In genomic region chr12:104952816-104953215, GRCh38 we compare ENCODE assay signal across 22 cellular contexts. TPM values are rescaled to one million over a fixed set of nuclear protein-coding genes. Genes with fewer than 3 reads are reported as not detected.
A peak's percentile ranks its signal among the peaks of the same experiment; 100 is the strongest.
DNase-seq lines count a peak whose midpoint lies in the region; ATAC-seq, FAIRE-seq and TF ChIP-seq lines count a peak whose summit lies in the region.
"Had no signal": no experiment of that assay in that cellular context is flagged by ENCODE, and none has a peak within 500 bp of the region (broad histone marks: within the 10 kb centered on the region; RNA-seq: fewer than 3 reads in every experiment).

No MANE protein-coding gene starts in this region.

- 13% methylated on average over 3 of the region's 3 CpGs for WGBS in K562 (ENCODE audit: insufficient coverage, low coverage, missing lambda C conversion rate)
- WGBS in lung, 2 donors: 70 to 84% methylated on average over 3 of the region's 3 CpGs

- in situ Hi-C loops in K562 (cut with MboI): no loop called here

- CTCF ChIA-PET in K562 (lab: Yijun Ruan, JAX; ENCODE audit: low intra/inter-chr PET ratio): no interaction called here

- TF ChIP-seq CTCF in K562 (IDR thresholded peaks at IDR 0.05 in 2 of 3, conservative IDR thresholded peaks at IDR 0.05 in 1 of 3; ENCODE audit: insufficient read depth in 2 of 3, low read depth in 1 of 3, low read length in 3 of 3): no peak
- TF ChIP-seq CTCF in lung (IDR thresholded peaks at IDR 0.05; ENCODE audit: control extremely low read depth, extremely low read depth): no peak

- H3K4me2 ChIP-seq in K562 (ENCODE audit: insufficient read depth, low read length): no peak overlapping the region

- no peaks in the 10 kb centered on the region for H3K9me3 ChIP-seq in K562 (replicated peaks; ENCODE audit: control insufficient read depth, insufficient read depth, low read depth, low read length)
- H3K9me3 ChIP-seq in lung (ENCODE audit: control insufficient read depth in 2 of 2, insufficient read depth in 1 of 2, low read length in 1 of 2): no peaks in the 10 kb centered on the region
- H3K9me3 ChIP-seq: gastroesophageal sphincter had no signal

- no TSS peak for BruUV-seq in K562 (replicated peaks; lab: Mats Ljungman, UMichigan)

- H2AFZ ChIP-seq in K562 (ENCODE audit: low read depth, low read length): no peak overlapping the region

- peak; percentile 66 for FAIRE-seq in K562 (lab: Jason Lieb, UNC)

- peak; percentile 5 for DNase-seq in NOMO-1 treated with DMSO at 0.1 percent for 48 hours (lab: John Stamatoyannopoulos, UW; ENCODE audit: unreplicated experiment)
- DNase-seq in NOMO-1 treated with dmso at 0.1 percent for 144 hours (lab: John Stamatoyannopoulos, UW; ENCODE audit: unreplicated experiment): no peak
- peak in 1 of 4 experiments; percentile 12 for DNase-seq in K562 (ENCODE audit: extremely low read depth in 1 of 4, low spot score in 3 of 4)
- no peak for DNase-seq in lung (ENCODE audit: low spot score)
- DNase-seq in left cardiac atrium: no peak
- DNase-seq: activated CD4-positive, alpha-beta T cell treated with anti-CD3 and anti-CD28 coated beads for 1 hour; C1 segment of cervical spinal cord; DMS153; dorsolateral prefrontal cortex; erythroblast; IMR-90; naive thymus-derived CD4-positive, alpha-beta T cell; NCI-H1930; NCI-H524; posterior cingulate gyrus; stimulated activated CD4-positive, alpha-beta T cell treated with anti-CD3 and anti-CD28 coated beads, Interleukin-4, amount 100 ng/mL, for 24 hours had no signal

- no peak for TF ChIP-seq POLR2A in K562 (conservative IDR thresholded peaks at IDR 0.05)

- H3K4me3 ChIP-seq in K562 (no peak overlapping the region), lung (no peak overlapping the region)
- H3K4me3 ChIP-seq: dorsolateral prefrontal cortex, gastroesophageal sphincter, SK-N-MC, skin epidermis had no signal

- H3K36me3 ChIP-seq in K562 (ENCODE audit: control insufficient read depth, insufficient read depth, low read length) (no peaks in the 10 kb centered on the region), lung (ENCODE audit: control insufficient read depth in 2 of 2, insufficient read depth in 2 of 2, low read length in 2 of 2) (no peaks in the 10 kb centered on the region)
- H3K36me3 ChIP-seq: gastroesophageal sphincter had no signal

- ATAC-seq in K562: peak; percentile 46; the same call in 1 of the 3 replicates
- peak; percentile 78 for ATAC-seq in lung (ENCODE audit: insufficient read depth, low FRiP score)
- no peak for ATAC-seq in left cardiac atrium
- no peak for ATAC-seq in HG02973 (IDR thresholded peaks at IDR 0.05; ENCODE audit: unreplicated experiment)
- ATAC-seq in HG03095 (IDR thresholded peaks at IDR 0.05; ENCODE audit: unreplicated experiment): no peak
- no peak for ATAC-seq in HG02840 (IDR thresholded peaks at IDR 0.05; ENCODE audit: low FRiP score, unreplicated experiment)
- ATAC-seq: gastroesophageal sphincter; naive thymus-derived CD4-positive, alpha-beta T cell had no signal

- TF ChIP-seq RAD21 in K562 (CRISPR knock-in tag; conservative IDR thresholded peaks at IDR 0.05 in 1 of 2, IDR thresholded peaks at IDR 0.05 in 1 of 2): no peak

- peaks cover 22 to 37% of the 10 kb centered on the region in 2 experiments for H3K27me3 ChIP-seq in K562 (ENCODE audit: control insufficient read depth in 2 of 2, insufficient read depth in 2 of 2, low read length in 2 of 2)
- H3K27me3 ChIP-seq in lung (ENCODE audit: control insufficient read depth, insufficient read depth): no peaks in the 10 kb centered on the region
- H3K27me3 ChIP-seq: dorsolateral prefrontal cortex, gastroesophageal sphincter had no signal

- H3K9me1 ChIP-seq in K562 (ENCODE audit: control insufficient read depth, insufficient read depth, low read length): no peaks in the 10 kb centered on the region

- H3K4me1 ChIP-seq in K562 (replicated peaks in 1 of 2; ENCODE audit: control insufficient read depth in 2 of 2, insufficient read depth in 2 of 2, low read length in 2 of 2) (peaks cover 0 to 4% of the 10 kb centered on the region in 2 experiments; a peak in 2 of 5 replicates), lung (ENCODE audit: control insufficient read depth in 2 of 2, insufficient read depth in 2 of 2, low read length in 2 of 2) (no peaks in the 10 kb centered on the region)

- no peaks in the 10 kb centered on the region for H3K79me2 ChIP-seq in K562 (ENCODE audit: control insufficient read depth, insufficient read depth, low read length)

- TF ChIP-seq EP300 in K562 (IDR thresholded peaks at IDR 0.05; ENCODE audit: low read length): no peak

- H4K20me1 ChIP-seq in K562 (replicated peaks; ENCODE audit: control insufficient read depth, insufficient read depth, low read length): no peaks in the 10 kb centered on the region

- intact Hi-C loops in K562 (cut with micrococcal nuclease): loop anchor here (5.0 to 10.0 kb wide), 2 partner anchors 91 to 568 kb away; no protein-coding TSS in a partner anchor
- intact Hi-C loops in left cardiac atrium (cut with DNase I): no loop called here

- H3K27ac ChIP-seq in K562 (ENCODE audit: extremely low read depth, low read depth, low read length): no peak overlapping the region
- no peak overlapping the region for H3K27ac ChIP-seq in lung (ENCODE audit: low read depth in 1 of 2, low read length in 1 of 2)
- H3K27ac ChIP-seq: dorsolateral prefrontal cortex, gastroesophageal sphincter, SK-N-MC, skin epidermis had no signal

- POLR2A ChIA-PET in K562 (lab: Yijun Ruan, JAX): interaction anchor here (0.8 kb wide), 1 partner anchor 12 kb away, joined by 3 read pairs; no protein-coding TSS in a partner anchor

- no peak overlapping the region for H3K9ac ChIP-seq in K562 (ENCODE audit: insufficient read depth in 1 of 2, low read depth in 2 of 2, low read length in 2 of 2)

TF ChIP-seq in K562, 482 proteins besides CTCF, POLR2A, EP300 and RAD21:
- no peak for TF ChIP-seq MXI1 (IDR thresholded peaks at IDR 0.05; ENCODE audit: low read depth, low read length)
- TF ChIP-seq CBX8 (IDR thresholded peaks at IDR 0.05; ENCODE audit: borderline replicate concordance, extremely low read depth, low read depth, low read length, poor library complexity, severe bottlenecking): peak; percentile 16
- no peak for TF ChIP-seq OTX1 (CRISPR knock-in tag; IDR thresholded peaks at IDR 0.05)
- TF ChIP-seq TCF3 (CRISPR knock-in tag; IDR thresholded peaks at IDR 0.05): peak; percentile 57
TF ChIP-seq in K562: peak in this region for 2.

RNA-seq across cellular contexts. Expression of gene SLC41A2, which starts 5.3 kb away (rescaled TPM):
- 0.67 and 2.7 TPM in 2 replicates for total RNA-seq in K562 (2011; cell fraction: chromatin; rRNA removed; ENCODE audit: low replicate concordance)
- 0.13 and 0.33 TPM in 2 replicates for total RNA-seq in K562 (2011; cell fraction: nucleolus; rRNA removed)
- total RNA-seq in K562 (2011; cell fraction: nucleoplasm; rRNA removed): 0.22 and 0.31 TPM in 2 replicates
- total RNA-seq in K562 (2014; rRNA removed) (0.04 TPM in 1 of 2 replicates, not detected in the other), K562 (2014; rRNA removed; fragmentation: Illumina TruSeq; extraction: Trizol) (0.26 and 0.36 TPM in 2 replicates), K562 (2015; rRNA removed; fragmentation: Illumina TruSeq; extraction: Trizol) (0.04 and 0.47 TPM in 2 replicates), K562 (2021) (0.47 and 0.89 TPM in 2 replicates), lung (10 to 100 TPM; 27.0 to 64.7 TPM), left cardiac atrium (10 to 100 TPM; 11.7 to 12.0 TPM)
- polyA plus RNA-seq in K562 (2011; rRNA removed) (0.07 and 0.24 TPM in 2 replicates), K562 (2014; fragmentation: Illumina TruSeq; extraction: Trizol) (0.03 and 0.04 TPM in 2 replicates), K562 (2014; fragmentation: Nextera tagmentation; extraction: Ambion mirVana) (under 1 TPM; 0.01 to 0.08 TPM), K562 (2014; rRNA removed) (0.05 and 0.09 TPM in 2 replicates), lung (10 to 100 TPM in 1 of 2 donors, 1 to 10 TPM in 1; 6.2 to 22.4 TPM)
- 0.03 TPM in 1 of 2 replicates, not detected in the other for polyA plus RNA-seq in K562 (2011; cell fraction: cytosol; rRNA removed)
- polyA plus RNA-seq in K562 (2011; cell fraction: nucleus; rRNA removed): 0.10 and 0.17 TPM in 2 replicates
- 0.17 and 0.38 TPM in 2 replicates for polyA plus RNA-seq in K562 (2012)
- 0.60 and 0.87 TPM in 2 replicates for polyA minus RNA-seq in K562 (2011; rRNA and poly(A)+ RNA removed)
- not detected in 2 replicates for polyA minus RNA-seq in K562 (2011; cell fraction: cytosol; rRNA and poly(A)+ RNA removed)
- 0.78 and 1.1 TPM in 2 replicates for polyA minus RNA-seq in K562 (2011; cell fraction: nucleus; rRNA and poly(A)+ RNA removed)

RNA-seq across cellular contexts. Expression of gene NOPCHAP1, which starts 33.3 kb away (rescaled TPM):
- total RNA-seq in K562 (2011; cell fraction: chromatin; rRNA removed; ENCODE audit: low replicate concordance): 13.1 and 19.3 TPM in 2 replicates
- 5.2 and 7.5 TPM in 2 replicates for total RNA-seq in K562 (2011; cell fraction: nucleolus; rRNA removed)
- total RNA-seq in K562 (2011; cell fraction: nucleoplasm; rRNA removed): 11.4 and 18.4 TPM in 2 replicates
- total RNA-seq in K562 (2014; rRNA removed): 36.2 and 38.5 TPM in 2 replicates
- total RNA-seq in K562 (2014; rRNA removed; fragmentation: Illumina TruSeq; extraction: Trizol): 39.9 and 43.8 TPM in 2 replicates
- 30.3 and 32.0 TPM in 2 replicates for total RNA-seq in K562 (2015; rRNA removed; fragmentation: Illumina TruSeq; extraction: Trizol)
- total RNA-seq in K562 (2021): 32.7 and 35.1 TPM in 2 replicates
- polyA plus RNA-seq in K562 (2011; rRNA removed): 14.7 and 19.4 TPM in 2 replicates
- polyA plus RNA-seq in K562 (2011; cell fraction: cytosol; rRNA removed): 9.1 and 12.6 TPM in 2 replicates
- 3.9 and 4.9 TPM in 2 replicates for polyA plus RNA-seq in K562 (2011; cell fraction: nucleus; rRNA removed)
- 25.7 and 49.8 TPM in 2 replicates for polyA plus RNA-seq in K562 (2012)
- 33.4 and 37.9 TPM in 2 replicates for polyA plus RNA-seq in K562 (2014; fragmentation: Illumina TruSeq; extraction: Trizol)
- polyA plus RNA-seq in K562 (2014; fragmentation: Nextera tagmentation; extraction: Ambion mirVana): 100 to 1,000 TPM in 1 of 2 experiments, 10 to 100 TPM in 1; 98.7 to 108 TPM
- 19.7 and 22.3 TPM in 2 replicates for polyA plus RNA-seq in K562 (2014; rRNA removed)
- polyA minus RNA-seq in K562 (2011; rRNA and poly(A)+ RNA removed): 12.6 and 14.4 TPM in 2 replicates
- polyA minus RNA-seq in K562 (2011; cell fraction: cytosol; rRNA and poly(A)+ RNA removed): 2.7 and 13.5 TPM in 2 replicates
- 7.7 and 9.8 TPM in 2 replicates for polyA minus RNA-seq in K562 (2011; cell fraction: nucleus; rRNA and poly(A)+ RNA removed)
- 10 to 100 TPM in 1 of 2 donors, 1 to 10 TPM in 1; 7.8 to 11.7 TPM for total RNA-seq in lung
- 10 to 100 TPM in 1 of 2 donors, 1 to 10 TPM in 1; 9.1 to 12.2 TPM for polyA plus RNA-seq in lung
- 10 to 100 TPM; 10.4 to 10.5 TPM for total RNA-seq in left cardiac atrium

Comparison
In these comparisons a context has a peak if more than half of its experiments do, and no peak if none do; other contexts are left out.
1. ATAC-seq: peak in K562 (single experiment) and lung (single experiment); none in left cardiac atrium (0 of 2), HG02973 (single experiment), HG03095 (single experiment) and HG02840 (single experiment).